ENCODE assay signal across 8 cellular contexts in genomic region chr16:57185945-57186629, GRCh38. TPM values are rescaled to one million over a fixed set of nuclear protein-coding genes. Genes with fewer than 3 reads are reported as not detected.
DNase-seq lines count a peak whose midpoint lies in the region; FAIRE-seq and TF ChIP-seq lines count a peak whose summit lies in the region.

Gene PSME3IP1, minus strand, starts transcription at chr16:57186039. Its CDS starts 12,185 bp downstream, at chr16:57173854.
Gene RSPRY1, plus strand, starts transcription at chr16:57186329. Its CDS starts 18,330 bp downstream, at chr16:57204659.

- peak within 1 kb of the TSS; percentile 96 for H3K18ac ChIP-seq in neuronal stem cell (ENCODE audit: low read length)

- H2BK120ac ChIP-seq in neuronal stem cell (ENCODE audit: low read depth, low read length) = no peak within 1 kb of the TSS

- H3K27me3 ChIP-seq in neuronal stem cell (ENCODE audit: control insufficient read depth in 3 of 3, insufficient read depth in 3 of 3, low read depth in 1 of 3, low read length in 3 of 3) = no peaks in the 10 kb centered on the region

- peak within 1 kb of the TSS; percentile 93 for H3K27ac Mint-ChIP-seq in HFFc6
- peak within 1 kb of the TSS; percentile 91 for H3K27ac Mint-ChIP-seq in activated naive CD4-positive, alpha-beta T cell treated with anti-CD3 and anti-CD28 coated beads, Interleukin-2, amount 10 ng/mL, durations not matched to agents 7 days and 5 days

- H2BK12ac ChIP-seq in neuronal stem cell (ENCODE audit: low read length) = no peak within 1 kb of the TSS

- H3K36me3 ChIP-seq in SK-N-MC (ENCODE audit: insufficient read depth, low read length) (no peaks in the 10 kb centered on the region), neuronal stem cell (replicated peaks in 1 of 2; ENCODE audit: control insufficient read depth in 2 of 2, insufficient read depth in 2 of 2, low read length in 2 of 2) (peaks cover 0 to 17% of the 10 kb centered on the region in 2 donors)

- H3K23ac ChIP-seq in neuronal stem cell (ENCODE audit: low read depth, low read length, poor library complexity) = peak within 1 kb of the TSS; percentile 94

- DNase-seq in GM04503 (ENCODE audit: low read depth) (peak; percentile 95), HFFc6 (peak; percentile 100), NB4 (ENCODE audit: low read depth) (peak; percentile 100), SK-N-MC (ENCODE audit: low read depth, low spot score) (peak; percentile 86), frontal cortex (ENCODE audit: low spot score in 2 of 2) (peak; percentile 99 to 100), neuronal stem cell (ENCODE audit: low spot score) (peak; percentile 100)
- DNase-seq in activated naive CD4-positive, alpha-beta T cell treated with anti-CD3 and anti-CD28 coated beads, Interleukin-2, amount 10 ng/mL, durations not matched to agents 7 days and 5 days = peak; percentile 99

- peaks cover 16% of the 10 kb centered on the region; the same call in 1 of the 2 replicates for H3K36me3 Mint-ChIP-seq in HFFc6 (ENCODE audit: low read depth)
- H3K36me3 Mint-ChIP-seq in activated naive CD4-positive, alpha-beta T cell treated with anti-CD3 and anti-CD28 coated beads, Interleukin-2, amount 10 ng/mL, durations not matched to agents 7 days and 5 days = peaks cover 23% of the 10 kb centered on the region

- peak within 1 kb of the TSS; percentile 76 for H3K4ac ChIP-seq in neuronal stem cell (ENCODE audit: low read length)

- peak within 1 kb of the TSS; percentile 70; the same call in 1 of the 2 replicates for H3K27ac ChIP-seq in SK-N-MC
- peak within 1 kb of the TSS; percentile 67 for H3K27ac ChIP-seq in neuronal stem cell (replicated peaks; ENCODE audit: low read length)

- H3K4me3 Mint-ChIP-seq in HFFc6 = peak within 1 kb of the TSS; percentile 97
- H3K4me3 Mint-ChIP-seq in activated naive CD4-positive, alpha-beta T cell treated with anti-CD3 and anti-CD28 coated beads, Interleukin-2, amount 10 ng/mL, durations not matched to agents 7 days and 5 days = peak within 1 kb of the TSS; percentile 99

- peak within 1 kb of the TSS; percentile 47 for H3K14ac ChIP-seq in neuronal stem cell (ENCODE audit: low read length)

- peak within 1 kb of the TSS; percentile 58 for H4K91ac ChIP-seq in neuronal stem cell (ENCODE audit: low read depth, low read length, poor library complexity)

- peaks cover 10% of the 10 kb centered on the region for H3K79me1 ChIP-seq in neuronal stem cell (ENCODE audit: low read depth, low read length)

- no peaks in the 10 kb centered on the region for H3K9me3 ChIP-seq in SK-N-MC (ENCODE audit: low read depth, low read length)
- no peaks in the 10 kb centered on the region for H3K9me3 ChIP-seq in neuronal stem cell (replicated peaks in 1 of 2; ENCODE audit: control insufficient read depth in 2 of 2, insufficient read depth in 1 of 2, low read depth in 1 of 2, low read length in 2 of 2)

- H2BK15ac ChIP-seq in neuronal stem cell (ENCODE audit: low read length) = peak within 1 kb of the TSS; percentile 68

- WGBS in neuronal stem cell (ENCODE audit: extremely low coverage in 2 of 2, insufficient read length in 2 of 2, insufficient replicate concordance in 1 of 2), 2 donors = no CpG with 5 or more reads among the region's 55 CpGs

- peak within 1 kb of the TSS; percentile 97 for H2BK5ac ChIP-seq in neuronal stem cell (ENCODE audit: low read length)

- peaks cover 2 to 16% of the 10 kb centered on the region in 2 donors for H3K4me1 ChIP-seq in neuronal stem cell (ENCODE audit: control insufficient read depth in 2 of 2, insufficient read depth in 1 of 2, low read depth in 1 of 2, low read length in 2 of 2)

- peaks cover 56% of the 10 kb centered on the region for H3K4me1 Mint-ChIP-seq in HFFc6 (ENCODE audit: low read depth)
- peaks cover 46% of the 10 kb centered on the region for H3K4me1 Mint-ChIP-seq in activated naive CD4-positive, alpha-beta T cell treated with anti-CD3 and anti-CD28 coated beads, Interleukin-2, amount 10 ng/mL, durations not matched to agents 7 days and 5 days

- H3K4me3 ChIP-seq in NB4 (ENCODE audit: low read depth, low read length) (peak within 1 kb of the TSS; percentile 96), SK-N-MC (peak within 1 kb of the TSS; percentile 85), neuronal stem cell (ENCODE audit: low read length in 2 of 2) (peak within 1 kb of the TSS; percentile 78 to 100)

- peak within 1 kb of the TSS; percentile 95 for H2AK5ac ChIP-seq in neuronal stem cell (ENCODE audit: low read depth, low read length)

- peak; percentile 32 for TF ChIP-seq POLR2A in NB4 (IDR thresholded peaks at IDR 0.05; ENCODE audit: extremely low read depth, insufficient read length)

- peak within 1 kb of the TSS; percentile 97 for H2AFZ ChIP-seq in neuronal stem cell (ENCODE audit: low read length)

- H3K9ac ChIP-seq in SK-N-MC (ENCODE audit: insufficient read length) (peak within 1 kb of the TSS; percentile 92), neuronal stem cell (ENCODE audit: low read depth, low read length, poor library complexity) (peak within 1 kb of the TSS; percentile 98)

- TF ChIP-seq CTCF in HFFc6 (IDR thresholded peaks at IDR 0.05) (no peak), NB4 (IDR thresholded peaks at IDR 0.05; ENCODE audit: low read depth, low read length) (no peak), subcutaneous adipose tissue (IDR thresholded peaks at IDR 0.05; ENCODE audit: low read depth) (no peak)

- FAIRE-seq in frontal cortex (lab: Jason Lieb, UNC) = peak; percentile 96

- CTCF ChIA-PET in activated naive CD4-positive, alpha-beta T cell treated with anti-CD3 and anti-CD28 coated beads, Interleukin-2, amount 10 ng/mL, durations not matched to agents 7 days and 5 days (lab: Charles Lee) = interaction anchor here (0.6 to 1.4 kb wide), 4 partner anchors 91 to 244 kb away, joined by 3 to 8 read pairs (median 4); partner anchors contain the start of gene CPNE2

- no peaks in the 10 kb centered on the region; the same call in 1 of the 2 replicates for H3K9me3 Mint-ChIP-seq in HFFc6
- H3K9me3 Mint-ChIP-seq in activated naive CD4-positive, alpha-beta T cell treated with anti-CD3 and anti-CD28 coated beads, Interleukin-2, amount 10 ng/mL, durations not matched to agents 7 days and 5 days = no peaks in the 10 kb centered on the region

- H4K8ac ChIP-seq in neuronal stem cell (ENCODE audit: low read depth, low read length) = peak within 1 kb of the TSS; percentile 29

- H3K4me2 ChIP-seq in neuronal stem cell (ENCODE audit: insufficient read depth, low read length, poor library complexity, severe bottlenecking) = peak within 1 kb of the TSS; percentile 71

- H3K27me3 Mint-ChIP-seq in HFFc6 (ENCODE audit: insufficient read depth) = peaks cover 4% of the 10 kb centered on the region; the same call in 1 of the 2 replicates
- peaks cover 4% of the 10 kb centered on the region for H3K27me3 Mint-ChIP-seq in activated naive CD4-positive, alpha-beta T cell treated with anti-CD3 and anti-CD28 coated beads, Interleukin-2, amount 10 ng/mL, durations not matched to agents 7 days and 5 days

RNA-seq across cellular contexts. Expression of gene PSME3IP1, which starts in this region (rescaled TPM):
- 10 to 100 TPM; 55.9 to 85.0 (median 76.5) TPM for total RNA-seq in HFFc6 (2021; fragmentation: NEBNext Ultra II Directional; extraction: Animal tissue kit (Norgen Biotek cat#: 25700))
- total RNA-seq in frontal cortex (142 TPM), subcutaneous adipose tissue (10 to 100 TPM; 51.8 to 64.5 (median 53.9) TPM)
- polyA plus RNA-seq in neuronal stem cell (2013, experiment 1 of 2) = 113 TPM
- polyA plus RNA-seq in neuronal stem cell (2013, experiment 2 of 2) = 110 TPM

RNA-seq across cellular contexts. Expression of gene RSPRY1, which starts in this region (rescaled TPM):
- 10 to 100 TPM; 38.8 to 51.9 (median 47.7) TPM for total RNA-seq in HFFc6 (2021; fragmentation: NEBNext Ultra II Directional; extraction: Animal tissue kit (Norgen Biotek cat#: 25700))
- 69.7 TPM for total RNA-seq in frontal cortex
- polyA plus RNA-seq in neuronal stem cell (2013, experiment 1 of 2) = 50.6 TPM
- 55.6 TPM for polyA plus RNA-seq in neuronal stem cell (2013, experiment 2 of 2)
- 10 to 100 TPM; 28.8 to 38.1 (median 32.1) TPM for total RNA-seq in subcutaneous adipose tissue

Comparison
In these comparisons a context has a peak if more than half of its experiments do, and no peak if none do; other contexts are left out.
1. Peak in every context shown above with its lines: DNase-seq, H3K4me3 ChIP-seq and H3K27ac ChIP-seq.